1 cellular context compared by ENCODE assay signal in genomic region chr17:6462692-6463091, GRCh38.
TF ChIP-seq lines count a peak whose summit lies in the region.

No MANE protein-coding gene starts in this region.

TF ChIP-seq in H1, 55 proteins besides CTCF, POLR2A, EP300 and RAD21:
- TF ChIP-seq RXRA (IDR thresholded peaks at IDR 0.05; ENCODE audit: insufficient read depth, low read depth, low read length) (no peak), SIX5 (IDR thresholded peaks at IDR 0.05; ENCODE audit: low read depth, low read length) (no peak), TEAD4 (IDR thresholded peaks at IDR 0.05; ENCODE audit: low read depth, low read length) (no peak), BCL11A (IDR thresholded peaks at IDR 0.05; ENCODE audit: low read depth in 2 of 2, low read length in 2 of 2) (no peak), SIRT6 (IDR thresholded peaks at IDR 0.05; ENCODE audit: low read length) (no peak), RFX5 (IDR thresholded peaks at IDR 0.05; ENCODE audit: borderline replicate concordance, low read depth, low read length) (no peak), KDM1A (IDR thresholded peaks at IDR 0.05; ENCODE audit: borderline replicate concordance, low read length) (no peak), RNF2 (IDR thresholded peaks at IDR 0.05; ENCODE audit: borderline replicate concordance, low read depth, low read length, missing control alignments, poor library complexity, severe bottlenecking) (no peak), SRF (IDR thresholded peaks at IDR 0.05; ENCODE audit: low read depth, low read length) (no peak), CREB1 (IDR thresholded peaks at IDR 0.05) (no peak), MAFK (IDR thresholded peaks at IDR 0.05; ENCODE audit: low read depth, low read length) (no peak)
